9 cellular contexts compared by ENCODE assay signal in genomic region chr15:68372291-68372811, GRCh38. TPM values are rescaled to one million over a fixed set of nuclear protein-coding genes. Genes with fewer than 3 reads are reported as not detected.
DNase-seq lines count a peak whose midpoint lies in the region; ATAC-seq and TF ChIP-seq lines count a peak whose summit lies in the region.
"Had no signal": no experiment of that assay in that cellular context is flagged by ENCODE, and none has a peak within 500 bp of the region (broad histone marks: within the 10 kb centered on the region; RNA-seq: fewer than 3 reads in every experiment).

No MANE protein-coding gene starts in this region.

- TF ChIP-seq CTCF in VCaP (conservative IDR thresholded peaks at IDR 0.05), result peak; percentile 57; the same call in 1 of the 2 replicates
- TF ChIP-seq CTCF in type B pancreatic cell (conservative IDR thresholded peaks at IDR 0.05), result peak; percentile 64

- H3K27ac ChIP-seq in VCaP (no peak overlapping the region), right cardiac atrium (ENCODE audit: low read length) (no peak overlapping the region)

- no peak overlapping the region for H3K4me3 ChIP-seq in right cardiac atrium (ENCODE audit: low read length)

- H3K27me3 ChIP-seq in right cardiac atrium (ENCODE audit: control insufficient read depth, insufficient read depth), result no peaks in the 10 kb centered on the region

- 89% methylated on average over 12 of the region's 12 CpGs for WGBS in right cardiac atrium

- DNase-seq in NCI-H82 (lab: John Stamatoyannopoulos, UW) (peak; percentile 43), NCI-H82 treated with DMSO at 0.1 percent for 48 hours (lab: John Stamatoyannopoulos, UW; ENCODE audit: unreplicated experiment) (no peak), right cardiac atrium (peak in 2 of 3 donors; percentile 62 to 70), type B pancreatic cell (ENCODE audit: extremely low spot score, unreplicated experiment) (peak; percentile 39), NCI-H510A (lab: John Stamatoyannopoulos, UW) (no peak)

- peaks cover 6% of the 10 kb centered on the region for H3K4me1 ChIP-seq in right cardiac atrium (ENCODE audit: control insufficient read depth, insufficient read depth, low read length)

- ATAC-seq in right cardiac atrium (peak; percentile 39 to 42), GM18873 (IDR thresholded peaks at IDR 0.05; ENCODE audit: low FRiP score, unreplicated experiment) (no peak)
- ATAC-seq in activated CD4-positive, CD25-positive, alpha-beta regulatory T cell treated with anti-CD3 and anti-CD28 coated beads, Interleukin-2, amount 50 U/mL, for 24 hours, result no peak

- peaks cover 14% of the 10 kb centered on the region for H3K4me1 Mint-ChIP-seq in type B pancreatic cell (ENCODE audit: unreplicated experiment)

- no peak overlapping the region for H3K4me3 Mint-ChIP-seq in type B pancreatic cell
- H3K4me3 Mint-ChIP-seq: CD4-positive, alpha-beta T cell had no signal

- H3K9me3 Mint-ChIP-seq in type B pancreatic cell, result no peaks in the 10 kb centered on the region
- H3K9me3 Mint-ChIP-seq: CD4-positive, alpha-beta T cell had no signal

- H3K27me3 Mint-ChIP-seq in type B pancreatic cell, result peaks cover 5% of the 10 kb centered on the region
- H3K27me3 Mint-ChIP-seq: CD4-positive, alpha-beta T cell had no signal

- no peaks in the 10 kb centered on the region for H3K36me3 Mint-ChIP-seq in type B pancreatic cell

- H3K27ac Mint-ChIP-seq in type B pancreatic cell, result no peak overlapping the region
- H3K27ac Mint-ChIP-seq: CD4-positive, alpha-beta T cell had no signal

- H3K9me3 ChIP-seq in right cardiac atrium (ENCODE audit: control insufficient read depth, low read length), result no peaks in the 10 kb centered on the region

- intact Hi-C loops in right cardiac atrium (cut with DNase I), result loop anchor here in 2 of 4 donors (5.0 kb wide), 2 partner anchors 65 to 120 kb away; no protein-coding TSS in a partner anchor

RNA-seq across cellular contexts. Expression of gene ITGA11, which starts 59.6 kb away (rescaled TPM):
- total RNA-seq in right cardiac atrium (10 to 100 TPM; 20.1 to 34.0 (median 21.2) TPM), type B pancreatic cell (ENCODE audit: low replicate concordance) (0.26 and 0.92 TPM in 2 replicates)
- polyA plus RNA-seq in right cardiac atrium, result 11.6 TPM

Comparison
In these comparisons a context has a peak if more than half of its experiments do, and no peak if none do; other contexts are left out.
1. DNase-seq: peak in NCI-H82 (single experiment), right cardiac atrium (2 of 3) and type B pancreatic cell (single experiment); none in NCI-H82 treated with DMSO at 0.1 percent for 48 hours (single experiment) and NCI-H510A (single experiment).
2. ATAC-seq: peak in right cardiac atrium (2 of 2); none in GM18873 (single experiment) and activated CD4-positive, CD25-positive, alpha-beta regulatory T cell treated with anti-CD3 and anti-CD28 coated beads, Interleukin-2, amount 50 U/mL, for 24 hours (0 of 2).
3. RNA of gene ITGA11, which starts 59.6 kb away (total RNA-seq): 20.1 to 34.0 TPM in right cardiac atrium; 0.26 to 0.92 TPM in type B pancreatic cell; every median in the first group is over 10 times any median in the second.